ENCODE assay signal across 15 cellular contexts in genomic region chr7:147981072-147981813, GRCh38.
A peak's percentile ranks its signal among the peaks of the same experiment; 100 is the strongest.
DNase-seq lines count a peak whose midpoint lies in the region; ATAC-seq lines count a peak whose summit lies in the region.
"Had no signal": no experiment of that assay in that cellular context is flagged by ENCODE, and none has a peak within 500 bp of the region (broad histone marks: within the 10 kb centered on the region; RNA-seq: fewer than 3 reads in every experiment).

No MANE protein-coding gene starts in this region.

- no peaks in the 10 kb centered on the region for H3K27me3 Mint-ChIP-seq in activated T-helper 2 cell treated with anti-CD3 and anti-CD28 coated beads, Interferon-gamma antibody, Interleukin-2, Interleukin-4, amounts not matched to agents 10 μg/mL and 5 μg/mL and 100 μg/mL, durations not matched to agents 14 hours and 24 hours and 36 hours (ENCODE audit: low read depth)

- no peaks in the 10 kb centered on the region for H3K4me1 ChIP-seq in trophoblast cell (ENCODE audit: control insufficient read depth in 1 of 2, insufficient read depth in 2 of 2, low read length in 2 of 2)
- H3K4me1 ChIP-seq: left ventricle myocardium inferior, pancreas had no signal

- no peak overlapping the region for H3K23ac ChIP-seq in trophoblast cell (ENCODE audit: low read length)

- H4K8ac ChIP-seq in trophoblast cell (ENCODE audit: low read depth, low read length): no peak overlapping the region

- H3K36me3 Mint-ChIP-seq in activated T-helper 2 cell treated with anti-CD3 and anti-CD28 coated beads, Interferon-gamma antibody, Interleukin-2, Interleukin-4, amounts not matched to agents 10 μg/mL and 5 μg/mL and 100 μg/mL, durations not matched to agents 14 hours and 24 hours and 36 hours (ENCODE audit: low read depth): no peaks in the 10 kb centered on the region
- H3K36me3 Mint-ChIP-seq: activated naive CD8-positive, alpha-beta T cell; CD8-positive, alpha-beta T cell had no signal

- no peaks in the 10 kb centered on the region for H3K4me1 Mint-ChIP-seq in activated T-helper 2 cell treated with anti-CD3 and anti-CD28 coated beads, Interferon-gamma antibody, Interleukin-2, Interleukin-4, amounts not matched to agents 10 μg/mL and 5 μg/mL and 100 μg/mL, durations not matched to agents 14 hours and 24 hours and 36 hours (ENCODE audit: low read depth)

- no peak overlapping the region for H2AFZ ChIP-seq in trophoblast cell (ENCODE audit: insufficient read depth, low read length, poor library complexity)

- no peaks in the 10 kb centered on the region for H3K27me3 ChIP-seq in trophoblast cell (ENCODE audit: insufficient read depth, low read length)
- H3K27me3 ChIP-seq: pancreas had no signal

- H4K91ac ChIP-seq in trophoblast cell (ENCODE audit: low read depth, low read length): no peak overlapping the region

- no peaks in the 10 kb centered on the region for H3K9me3 Mint-ChIP-seq in activated T-helper 2 cell treated with anti-CD3 and anti-CD28 coated beads, Interferon-gamma antibody, Interleukin-2, Interleukin-4, amounts not matched to agents 10 μg/mL and 5 μg/mL and 100 μg/mL, durations not matched to agents 14 hours and 24 hours and 36 hours
- H3K9me3 Mint-ChIP-seq: CD8-positive, alpha-beta T cell had no signal

- peak; percentile 46 for DNase-seq in OCI-M1 (lab: John Stamatoyannopoulos, UW)
- no peak for DNase-seq in trophoblast cell
- no peak for DNase-seq in left ventricle myocardium superior
- DNase-seq in stimulated activated CD4-positive, alpha-beta T cell treated with anti-CD3 and anti-CD28 coated beads, Interleukin-1b, Interleukin-23, amount 100 ng/mL, for 48 hours: no peak
- DNase-seq in activated T-helper 2 cell treated with anti-CD3 and anti-CD28 coated beads, Interferon-gamma antibody, Interleukin-2, Interleukin-4, amounts not matched to agents 10 μg/mL and 5 μg/mL and 100 μg/mL, durations not matched to agents 14 hours and 24 hours and 36 hours (ENCODE audit: low spot score): no peak
- DNase-seq: activated CD4-positive, alpha-beta T cell treated with anti-CD3 and anti-CD28 coated beads, Interleukin-2, amount 50 U/mL, for 1 hour; CD8-positive, alpha-beta T cell; cortex of kidney; left ventricle myocardium inferior; NCI-H69; pancreas had no signal

- H3K4me3 Mint-ChIP-seq in activated T-helper 2 cell treated with anti-CD3 and anti-CD28 coated beads, Interferon-gamma antibody, Interleukin-2, Interleukin-4, amounts not matched to agents 10 μg/mL and 5 μg/mL and 100 μg/mL, durations not matched to agents 14 hours and 24 hours and 36 hours (ENCODE audit: low read depth): no peak overlapping the region
- H3K4me3 Mint-ChIP-seq: activated naive CD8-positive, alpha-beta T cell; CD8-positive, alpha-beta T cell had no signal

- no peak overlapping the region for H3K18ac ChIP-seq in trophoblast cell (ENCODE audit: low read length)

- no peak overlapping the region for H2BK12ac ChIP-seq in trophoblast cell (ENCODE audit: low read length)

- no peaks in the 10 kb centered on the region for H3K79me1 ChIP-seq in trophoblast cell (ENCODE audit: low read length)

- H2BK5ac ChIP-seq in trophoblast cell (ENCODE audit: low read depth, low read length, poor library complexity): no peak overlapping the region

- no CpG with 5 or more reads among the region's 1 CpG for WGBS in trophoblast cell (ENCODE audit: extremely low coverage, insufficient coverage, insufficient read length)

- H3K4me2 ChIP-seq in trophoblast cell (ENCODE audit: low read length): no peak overlapping the region

- no peak overlapping the region for H3K27ac ChIP-seq in trophoblast cell (ENCODE audit: low read depth, low read length)
- H3K27ac ChIP-seq: left ventricle myocardium inferior, pancreas had no signal

- ATAC-seq in GM18508 (IDR thresholded peaks at IDR 0.05; ENCODE audit: insufficient read depth, unreplicated experiment) (peak; percentile 78), GM21390 (IDR thresholded peaks at IDR 0.05; ENCODE audit: unreplicated experiment) (peak; percentile 97), HG03060 (IDR thresholded peaks at IDR 0.05; ENCODE audit: low read depth, unreplicated experiment) (peak; percentile 86), left ventricle myocardium superior (no peak)
- ATAC-seq: CD8-positive, alpha-beta T cell; pancreas had no signal

- no peaks in the 10 kb centered on the region for H3K36me3 ChIP-seq in trophoblast cell (ENCODE audit: control insufficient read depth in 1 of 2, insufficient read depth in 2 of 2, low read length in 2 of 2)
- H3K36me3 ChIP-seq: left ventricle myocardium inferior, pancreas had no signal

- H3K4me3 ChIP-seq in trophoblast cell (ENCODE audit: low read depth, low read length): no peak overlapping the region
- H3K4me3 ChIP-seq: left ventricle myocardium inferior, pancreas had no signal

- intact Hi-C loops in left ventricle myocardium superior (cut with micrococcal nuclease): no loop called here
- intact Hi-C loops in activated T-helper 2 cell treated with anti-CD3 and anti-CD28 coated beads, Interferon-gamma antibody, Interleukin-2, Interleukin-4, amounts not matched to agents 10 μg/mL and 5 μg/mL and 100 μg/mL, durations not matched to agents 14 hours and 24 hours and 36 hours (cut with micrococcal nuclease): no loop called here

- no peak overlapping the region for H2AK5ac ChIP-seq in trophoblast cell (ENCODE audit: low read length)

- H3K9ac ChIP-seq in trophoblast cell (ENCODE audit: low read length): no peak overlapping the region

- H3K14ac ChIP-seq in trophoblast cell (ENCODE audit: low read length): no peak overlapping the region

- no peaks in the 10 kb centered on the region for H3K79me2 ChIP-seq in trophoblast cell (ENCODE audit: control insufficient read depth, insufficient read depth, low read length, poor library complexity)

- H2BK120ac ChIP-seq in trophoblast cell (ENCODE audit: insufficient read depth, low read length, poor library complexity): no peak overlapping the region

- no peak overlapping the region for H3K27ac Mint-ChIP-seq in activated T-helper 2 cell treated with anti-CD3 and anti-CD28 coated beads, Interferon-gamma antibody, Interleukin-2, Interleukin-4, amounts not matched to agents 10 μg/mL and 5 μg/mL and 100 μg/mL, durations not matched to agents 14 hours and 24 hours and 36 hours
- H3K27ac Mint-ChIP-seq: activated naive CD8-positive, alpha-beta T cell; CD8-positive, alpha-beta T cell had no signal

- no peak overlapping the region for H3K4ac ChIP-seq in trophoblast cell (ENCODE audit: low read depth, low read length)

- no peaks in the 10 kb centered on the region for H3K9me3 ChIP-seq in trophoblast cell (ENCODE audit: insufficient read depth, low read depth, low read length)
- H3K9me3 ChIP-seq: left ventricle myocardium inferior, pancreas had no signal

- H4K12ac ChIP-seq in trophoblast cell (ENCODE audit: low read depth, low read length): no peak overlapping the region
